In the genomic region with DNA sequence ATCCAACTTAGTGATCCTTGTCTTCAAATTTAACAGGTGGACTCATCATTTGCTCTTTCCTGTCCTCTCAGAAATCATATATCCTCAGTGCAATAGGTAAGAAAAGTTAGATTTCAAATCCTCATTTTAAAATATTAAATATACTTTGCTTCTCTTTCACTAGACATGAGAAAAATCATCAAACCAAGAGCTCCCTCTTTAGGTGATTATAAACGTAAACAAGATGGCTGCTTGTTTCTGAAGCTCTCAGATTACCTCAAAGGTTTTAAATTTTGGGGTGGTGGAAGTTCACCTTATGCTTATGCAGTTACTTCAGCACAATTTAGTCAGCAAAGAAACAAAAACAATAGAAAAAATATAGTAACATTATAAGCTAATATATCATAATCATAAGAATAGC, we compare ENCODE assay signal across 12 cellular contexts. TPM values are rescaled to one million over a fixed set of nuclear protein-coding genes. Genes with fewer than 3 reads are reported as not detected.
DNase-seq lines count a peak whose midpoint lies in the region; ATAC-seq, FAIRE-seq and TF ChIP-seq lines count a peak whose summit lies in the region.
"Had no signal": no experiment of that assay in that cellular context is flagged by ENCODE, and none has a peak within 500 bp of the region (broad histone marks: within the 10 kb centered on the region; RNA-seq: fewer than 3 reads in every experiment).

No MANE protein-coding gene starts in this region.

- H3K4me3 Mint-ChIP-seq in MCF 10A (ENCODE audit: unreplicated experiment) (no peak overlapping the region), endodermal cell (no peak overlapping the region)
- H3K4me3 Mint-ChIP-seq: activated T-cell treated with anti-CD3 and anti-CD28 coated beads, Interleukin-2, amount 50 U/mL, for 4 hours had no signal

- DNase-seq in MCF 10A (ENCODE audit: unreplicated experiment), result peak; percentile 22
- no peak for DNase-seq in breast epithelium (ENCODE audit: low spot score in 2 of 2)
- DNase-seq in NCI-H69 (lab: John Stamatoyannopoulos, UW), result peak; percentile 4
- DNase-seq in endodermal cell, result no peak
- DNase-seq in upper lobe of right lung, result no peak
- DNase-seq in GM19239 (ENCODE audit: insufficient read length, low spot score), result no peak
- DNase-seq in effector CD8-positive, alpha-beta T cell (lab: John Stamatoyannopoulos, UW), result no peak
- DNase-seq in GM10266 (ENCODE audit: extremely low spot score), result no peak
- DNase-seq: activated T-cell treated with anti-CD3 and anti-CD28 coated beads, Interleukin-2, amount 50 U/mL, for 4 hours; C1 segment of cervical spinal cord; left lung had no signal

- no peak for ATAC-seq in upper lobe of right lung
- ATAC-seq: activated T-cell treated with anti-CD3 and anti-CD28 coated beads, Interleukin-2, amount 50 U/mL, for 4 hours; left lung had no signal

- intact Hi-C loops in MCF 10A (cut with micrococcal nuclease), result loop anchor here (2.0 kb wide), 1 partner anchor 373 kb away; no protein-coding TSS in a partner anchor
- intact Hi-C loops in breast epithelium (cut with DNase I; ENCODE audit: low total_unique reads), result no loop called here
- intact Hi-C loops in upper lobe of right lung (cut with DNase I), result no loop called here

- H3K4me1 Mint-ChIP-seq in MCF 10A (ENCODE audit: insufficient read depth, unreplicated experiment) (no peaks in the 10 kb centered on the region), endodermal cell (no peaks in the 10 kb centered on the region)

- BruUV-seq in MCF 10A (replicated peaks; lab: Mats Ljungman, UMichigan), result no TSS peak

- H3K27ac Mint-ChIP-seq in MCF 10A (ENCODE audit: low read depth, unreplicated experiment) (no peak overlapping the region), endodermal cell (no peak overlapping the region)

- no peaks in the 10 kb centered on the region for H3K4me1 ChIP-seq in breast epithelium
- H3K4me1 ChIP-seq in endodermal cell (ENCODE audit: control insufficient read depth, insufficient read depth, low read length), result no peaks in the 10 kb centered on the region
- H3K4me1 ChIP-seq in upper lobe of right lung, result no peaks in the 10 kb centered on the region
- H3K4me1 ChIP-seq: left lung, parathyroid adenoma had no signal

- no peaks in the 10 kb centered on the region for H3K27me3 ChIP-seq in breast epithelium
- no peaks in the 10 kb centered on the region for H3K27me3 ChIP-seq in endodermal cell (ENCODE audit: control insufficient read depth, insufficient read depth, low read length, poor library complexity, severe bottlenecking)
- H3K27me3 ChIP-seq in upper lobe of right lung, result no peaks in the 10 kb centered on the region
- H3K27me3 ChIP-seq: left lung had no signal

- H3K36me3 Mint-ChIP-seq in MCF 10A (ENCODE audit: insufficient read depth, unreplicated experiment), result no peaks in the 10 kb centered on the region
- no peaks in the 10 kb centered on the region for H3K36me3 Mint-ChIP-seq in endodermal cell (ENCODE audit: low read depth)

- H3K9me3 Mint-ChIP-seq in MCF 10A (ENCODE audit: unreplicated experiment) (no peaks in the 10 kb centered on the region), endodermal cell (no peaks in the 10 kb centered on the region)

- H3K36me3 ChIP-seq in breast epithelium, result no peaks in the 10 kb centered on the region
- H3K36me3 ChIP-seq in endodermal cell (ENCODE audit: control insufficient read depth, insufficient read depth, low read length), result no peaks in the 10 kb centered on the region
- no peaks in the 10 kb centered on the region for H3K36me3 ChIP-seq in upper lobe of right lung
- H3K36me3 ChIP-seq: left lung had no signal

- FAIRE-seq in GM19239 (lab: Jason Lieb, UNC), result no peak

- TF ChIP-seq CTCF in MCF 10A (IDR thresholded peaks at IDR 0.05; ENCODE audit: unreplicated experiment) (peak; percentile 19), breast epithelium (IDR thresholded peaks at IDR 0.05) (no peak), endodermal cell (conservative IDR thresholded peaks at IDR 0.05) (peak; percentile 62), upper lobe of right lung (IDR thresholded peaks at IDR 0.05) (peak; percentile 17), GM10266 (IDR thresholded peaks at IDR 0.05; ENCODE audit: control insufficient read depth, insufficient read depth, low read depth, missing control alignments) (no peak)

- H3K4me3 ChIP-seq in breast epithelium (no peak overlapping the region), endodermal cell (ENCODE audit: low read length) (no peak overlapping the region), upper lobe of right lung (no peak overlapping the region)
- H3K4me3 ChIP-seq: left lung had no signal

- no peaks in the 10 kb centered on the region for H3K9me3 ChIP-seq in breast epithelium
- H3K9me3 ChIP-seq in endodermal cell (ENCODE audit: control insufficient read depth, low read length), result no peaks in the 10 kb centered on the region
- no peaks in the 10 kb centered on the region for H3K9me3 ChIP-seq in upper lobe of right lung
- H3K9me3 ChIP-seq: left lung had no signal

- CTCF ChIA-PET in MCF 10A (lab: Yijun Ruan, JAX), result interaction anchor here (0.5 to 1.5 kb wide), 9 partner anchors 26 to 998 kb away, joined by 3 to 7 read pairs (median 3); no protein-coding TSS in a partner anchor

- H3K27me3 Mint-ChIP-seq in MCF 10A (ENCODE audit: insufficient read depth, unreplicated experiment), result peaks cover 14% of the 10 kb centered on the region
- H3K27me3 Mint-ChIP-seq in endodermal cell (ENCODE audit: insufficient read depth), result peaks cover 2% of the 10 kb centered on the region

- no peak for TF ChIP-seq POLR2A in breast epithelium (IDR thresholded peaks at IDR 0.05)

- no peak overlapping the region for H3K27ac ChIP-seq in breast epithelium
- no peak overlapping the region for H3K27ac ChIP-seq in endodermal cell (ENCODE audit: low read depth, low read length)
- no peak overlapping the region for H3K27ac ChIP-seq in upper lobe of right lung
- H3K27ac ChIP-seq: left lung, parathyroid adenoma had no signal

- H3K9ac ChIP-seq in endodermal cell (ENCODE audit: extremely low read depth, low read length, poor library complexity, severe bottlenecking), result no peak overlapping the region
- H3K9ac ChIP-seq: parathyroid adenoma had no signal

- 11% methylated on average over 1 of the region's 1 CpG; no CpG with 5 or more reads in 1 of the 2 experiments for WGBS in endodermal cell (ENCODE audit: insufficient coverage in 1 of 2, insufficient read length in 1 of 2), 2 experiments

- POLR2A ChIA-PET in MCF 10A (lab: Yijun Ruan, JAX), result interaction anchor here (0.7 kb wide), 1 partner anchor 41 kb away, joined by 4 read pairs; no protein-coding TSS in a partner anchor

RNA-seq across cellular contexts. Expression of a gene that starts 27.3 kb away (rescaled TPM):
- total RNA-seq in MCF 10A (2022) (not detected in 2 replicates), breast epithelium (1 to 10 TPM in 1 of 3 donors, under 1 TPM in 1, not detected in 1; 0.66 to 4.1 TPM), endodermal cell (not detected), upper lobe of right lung (not detected)
- not detected for polyA plus RNA-seq in endodermal cell (2013, experiment 1 of 2)
- polyA plus RNA-seq in endodermal cell (2013, experiment 2 of 2), result not detected
- total RNA-seq: activated T-cell treated with anti-CD3 and anti-CD28 coated beads, Interleukin-2, amount 50 U/mL, for 4 hours; left lung had no signal

RNA-seq across cellular contexts. Expression of a gene that starts 43.8 kb away (rescaled TPM):
- not detected in 2 replicates for total RNA-seq in MCF 10A (2022)
- total RNA-seq in breast epithelium, result 10 to 100 TPM in 2 of 3 donors, not detected in 1; 13.4 to 78.2 TPM
- not detected for total RNA-seq in endodermal cell
- not detected for polyA plus RNA-seq in endodermal cell (2013, experiment 1 of 2)
- not detected for polyA plus RNA-seq in endodermal cell (2013, experiment 2 of 2)
- total RNA-seq in upper lobe of right lung, result not detected
- total RNA-seq: activated T-cell treated with anti-CD3 and anti-CD28 coated beads, Interleukin-2, amount 50 U/mL, for 4 hours; left lung had no signal

Comparison
In these comparisons a context has a peak if more than half of its experiments do, and no peak if none do; other contexts are left out.
1. DNase-seq: peak in MCF 10A (single experiment) and NCI-H69 (single experiment); none in breast epithelium (0 of 2), endodermal cell (single experiment), upper lobe of right lung (single experiment), GM19239 (single experiment), effector CD8-positive, alpha-beta T cell (single experiment) and GM10266 (single experiment).
2. CTCF ChIP-seq: peak in MCF 10A (single experiment), endodermal cell (single experiment) and upper lobe of right lung (single experiment); none in breast epithelium (0 of 3) and GM10266 (single experiment).